Comparison of ENCODE assay signal across 36 cellular contexts in genomic region chr2:29096969-29097368, GRCh38. TPM values are rescaled to one million over a fixed set of nuclear protein-coding genes. Genes with fewer than 3 reads are reported as not detected.
"Had no signal": no experiment of that assay in that cellular context is flagged by ENCODE, and none has a peak within 500 bp of the region (broad histone marks: within the 10 kb centered on the region; RNA-seq: fewer than 3 reads in every experiment).

No MANE protein-coding gene starts in this region.

- H3K4me1 ChIP-seq: adrenal gland, body of pancreas, esophagus muscularis mucosa, foreskin keratinocyte, gastrocnemius medialis, heart left ventricle had no signal

- H3K4me1 Mint-ChIP-seq: activated CD4-positive, alpha-beta T cell treated with anti-CD3 and anti-CD28 coated beads for 36 hours; activated CD4-positive, alpha-beta T cell treated with anti-CD3 and anti-CD28 coated beads, Interleukin-2, amount 10 ng/mL, durations not matched to agents 24 days and 14 days; activated CD8-positive, alpha-beta memory T cell treated with anti-CD3 and anti-CD28 coated beads, Interleukin-2, amount 10 ng/mL, durations not matched to agents 7 days and 5 days; activated naive CD4-positive, alpha-beta T cell treated with anti-CD3 and anti-CD28 coated beads, Interleukin-2, amount 50 U/mL, for 24 hours; activated naive CD8-positive, alpha-beta T cell treated with anti-CD3 and anti-CD28 coated beads for 36 hours; activated naive CD8-positive, alpha-beta T cell treated with anti-CD3 and anti-CD28 coated beads, Interleukin-2, amount 50 U/mL, for 24 hours; central memory CD8-positive, alpha-beta T cell had no signal

- ATAC-seq: activated CD4-positive, alpha-beta T cell treated with anti-CD3 and anti-CD28 coated beads for 36 hours; activated CD8-positive, alpha-beta memory T cell treated with anti-CD3 and anti-CD28 coated beads, Interleukin-2, amount 10 ng/mL, durations not matched to agents 7 days and 5 days; activated CD8-positive, alpha-beta T cell treated with anti-CD3 and anti-CD28 coated beads, Interleukin-2, amount 10 ng/mL, durations not matched to agents 7 days and 5 days; activated naive CD8-positive, alpha-beta T cell treated with anti-CD3 and anti-CD28 coated beads, Interleukin-2, amount 50 U/mL, for 24 hours; effector memory CD8-positive, alpha-beta T cell; foreskin keratinocyte; gastrocnemius medialis; heart left ventricle had no signal

- H3K4me3 Mint-ChIP-seq: activated CD4-positive, alpha-beta memory T cell treated with anti-CD3 and anti-CD28 coated beads for 36 hours; activated CD4-positive, alpha-beta T cell treated with anti-CD3 and anti-CD28 coated beads for 36 hours; activated CD4-positive, alpha-beta T cell treated with anti-CD3 and anti-CD28 coated beads, Interleukin-2, amount 10 ng/mL, durations not matched to agents 24 days and 14 days; activated CD8-positive, alpha-beta memory T cell treated with anti-CD3 and anti-CD28 coated beads, Interleukin-2, amount 10 ng/mL, durations not matched to agents 7 days and 5 days; activated CD8-positive, alpha-beta T cell treated with anti-CD3 and anti-CD28 coated beads, Interleukin-2, amount 10 ng/mL, durations not matched to agents 7 days and 5 days; activated naive CD4-positive, alpha-beta T cell treated with anti-CD3 and anti-CD28 coated beads for 36 hours; activated naive CD4-positive, alpha-beta T cell treated with anti-CD3 and anti-CD28 coated beads, Interleukin-2, amount 50 U/mL, for 24 hours; activated naive CD8-positive, alpha-beta T cell treated with anti-CD3 and anti-CD28 coated beads for 36 hours; activated naive CD8-positive, alpha-beta T cell treated with anti-CD3 and anti-CD28 coated beads, Interleukin-2, amount 50 U/mL, for 24 hours; activated T-helper 1 cell treated with anti-CD3 and anti-CD28 coated beads, Interleukin-12 subunit alpha, Interleukin-12 subunit beta, Interleukin-2, Interleukin-4 antibody, amounts not matched to agents 30 ng/mL and 10 ng/mL and 1 ng/mL, durations not matched to agents 14 hours and 24 hours and 36 hours; central memory CD8-positive, alpha-beta T cell; effector memory CD8-positive, alpha-beta T cell had no signal

- H3K36me3 Mint-ChIP-seq: activated CD4-positive, alpha-beta memory T cell treated with anti-CD3 and anti-CD28 coated beads for 36 hours; activated CD8-positive, alpha-beta memory T cell treated with anti-CD3 and anti-CD28 coated beads, Interleukin-2, amount 10 ng/mL, durations not matched to agents 7 days and 5 days; activated naive CD4-positive, alpha-beta T cell treated with anti-CD3 and anti-CD28 coated beads, Interleukin-2, amount 50 U/mL, for 24 hours; activated naive CD8-positive, alpha-beta T cell treated with anti-CD3 and anti-CD28 coated beads for 36 hours had no signal

- H3K36me3 ChIP-seq: adrenal gland, esophagus muscularis mucosa, gastrocnemius medialis, heart left ventricle had no signal

- DNase-seq: activated CD4-positive, alpha-beta memory T cell treated with anti-CD3 and anti-CD28 coated beads for 36 hours; activated CD4-positive, alpha-beta T cell treated with anti-CD3 and anti-CD28 coated beads for 36 hours; activated CD4-positive, alpha-beta T cell treated with anti-CD3 and anti-CD28 coated beads, Interleukin-2, amount 10 ng/mL, durations not matched to agents 24 days and 14 days; activated CD4-positive, CD25-positive, alpha-beta regulatory T cell; activated CD4-positive, CD25-positive, alpha-beta regulatory T cell treated with anti-CD3 and anti-CD28 coated beads, Interleukin-2, amount 50 U/mL, for 72 hours; activated CD8-positive, alpha-beta memory T cell treated with anti-CD3 and anti-CD28 coated beads, Interleukin-2, amount 10 ng/mL, durations not matched to agents 7 days and 5 days; activated CD8-positive, alpha-beta memory T cell treated with anti-CD3 and anti-CD28 coated beads, Interleukin-2, amount 50 U/mL, for 4 hours; activated CD8-positive, alpha-beta T cell treated with anti-CD3 and anti-CD28 coated beads, Interleukin-2, amount 10 ng/mL, durations not matched to agents 7 days and 5 days; activated effector memory CD4-positive, alpha-beta T cell treated with anti-CD3 and anti-CD28 coated beads, Interleukin-2, amount 50 U/mL, for 16 hours; activated naive CD4-positive, alpha-beta T cell treated with anti-CD3 and anti-CD28 coated beads for 36 hours; activated naive CD8-positive, alpha-beta T cell treated with anti-CD3 and anti-CD28 coated beads for 36 hours; activated naive CD8-positive, alpha-beta T cell treated with anti-CD3 and anti-CD28 coated beads, Interleukin-2, amount 50 U/mL, for 24 hours; activated T-cell treated with anti-CD3 and anti-CD28 coated beads, Interleukin-2, amount 50 U/mL, for 1 hour; activated T-cell treated with anti-CD3 and anti-CD28 coated beads, Interleukin-2, amount 50 U/mL, for 48 hours; adrenal gland; amygdala; aorta; body of pancreas; cortex of kidney; dermis blood vessel endothelial cell; effector CD4-positive, alpha-beta T cell; effector memory CD8-positive, alpha-beta T cell; erythroblast; foreskin keratinocyte; gastrocnemius medialis; glutamatergic neuron; heart left ventricle; T-helper 2 cell had no signal

- H3K27me3 Mint-ChIP-seq: activated CD4-positive, alpha-beta memory T cell treated with anti-CD3 and anti-CD28 coated beads for 36 hours; activated CD4-positive, alpha-beta T cell treated with anti-CD3 and anti-CD28 coated beads for 36 hours; activated CD8-positive, alpha-beta memory T cell treated with anti-CD3 and anti-CD28 coated beads, Interleukin-2, amount 10 ng/mL, durations not matched to agents 7 days and 5 days; activated naive CD4-positive, alpha-beta T cell treated with anti-CD3 and anti-CD28 coated beads, Interleukin-2, amount 50 U/mL, for 24 hours; activated naive CD8-positive, alpha-beta T cell treated with anti-CD3 and anti-CD28 coated beads for 36 hours; activated naive CD8-positive, alpha-beta T cell treated with anti-CD3 and anti-CD28 coated beads, Interleukin-2, amount 50 U/mL, for 24 hours; effector memory CD8-positive, alpha-beta T cell had no signal

- H3K27ac ChIP-seq: adrenal gland, body of pancreas, esophagus muscularis mucosa, foreskin keratinocyte, gastrocnemius medialis, heart left ventricle had no signal

- H3K27ac Mint-ChIP-seq: activated CD4-positive, alpha-beta memory T cell treated with anti-CD3 and anti-CD28 coated beads for 36 hours; activated CD4-positive, alpha-beta T cell treated with anti-CD3 and anti-CD28 coated beads for 36 hours; activated CD4-positive, alpha-beta T cell treated with anti-CD3 and anti-CD28 coated beads, Interleukin-2, amount 10 ng/mL, durations not matched to agents 24 days and 14 days; activated CD8-positive, alpha-beta memory T cell treated with anti-CD3 and anti-CD28 coated beads, Interleukin-2, amount 10 ng/mL, durations not matched to agents 7 days and 5 days; activated CD8-positive, alpha-beta T cell treated with anti-CD3 and anti-CD28 coated beads, Interleukin-2, amount 10 ng/mL, durations not matched to agents 7 days and 5 days; activated naive CD4-positive, alpha-beta T cell treated with anti-CD3 and anti-CD28 coated beads for 36 hours; activated naive CD4-positive, alpha-beta T cell treated with anti-CD3 and anti-CD28 coated beads, Interleukin-2, amount 50 U/mL, for 24 hours; activated naive CD8-positive, alpha-beta T cell treated with anti-CD3 and anti-CD28 coated beads for 36 hours; activated naive CD8-positive, alpha-beta T cell treated with anti-CD3 and anti-CD28 coated beads, Interleukin-2, amount 50 U/mL, for 24 hours; activated T-helper 1 cell treated with anti-CD3 and anti-CD28 coated beads, Interleukin-12 subunit alpha, Interleukin-12 subunit beta, Interleukin-2, Interleukin-4 antibody, amounts not matched to agents 30 ng/mL and 10 ng/mL and 1 ng/mL, durations not matched to agents 14 hours and 24 hours and 36 hours; activated T-helper 2 cell treated with anti-CD3 and anti-CD28 coated beads, Interferon-gamma antibody, Interleukin-2, Interleukin-4, amounts not matched to agents 10 μg/mL and 5 μg/mL and 100 μg/mL, durations not matched to agents 14 hours and 24 hours and 36 hours; effector memory CD8-positive, alpha-beta T cell had no signal

- H3K9me3 Mint-ChIP-seq: activated CD4-positive, alpha-beta memory T cell treated with anti-CD3 and anti-CD28 coated beads for 36 hours; activated CD4-positive, alpha-beta T cell treated with anti-CD3 and anti-CD28 coated beads, Interleukin-2, amount 10 ng/mL, durations not matched to agents 24 days and 14 days; activated naive CD4-positive, alpha-beta T cell treated with anti-CD3 and anti-CD28 coated beads for 36 hours; activated naive CD4-positive, alpha-beta T cell treated with anti-CD3 and anti-CD28 coated beads, Interleukin-2, amount 50 U/mL, for 24 hours; activated naive CD8-positive, alpha-beta T cell treated with anti-CD3 and anti-CD28 coated beads for 36 hours; activated naive CD8-positive, alpha-beta T cell treated with anti-CD3 and anti-CD28 coated beads, Interleukin-2, amount 50 U/mL, for 24 hours; activated T-helper 1 cell treated with anti-CD3 and anti-CD28 coated beads, Interleukin-12 subunit alpha, Interleukin-12 subunit beta, Interleukin-2, Interleukin-4 antibody, amounts not matched to agents 30 ng/mL and 10 ng/mL and 1 ng/mL, durations not matched to agents 14 hours and 24 hours and 36 hours; activated T-helper 2 cell treated with anti-CD3 and anti-CD28 coated beads, Interferon-gamma antibody, Interleukin-2, Interleukin-4, amounts not matched to agents 10 μg/mL and 5 μg/mL and 100 μg/mL, durations not matched to agents 14 hours and 24 hours and 36 hours; central memory CD8-positive, alpha-beta T cell; effector memory CD8-positive, alpha-beta T cell had no signal

- H3K4me3 ChIP-seq: adrenal gland, body of pancreas, esophagus muscularis mucosa, gastrocnemius medialis, heart left ventricle had no signal

- H3K9me3 ChIP-seq: adrenal gland, body of pancreas, esophagus muscularis mucosa, gastrocnemius medialis, heart left ventricle had no signal

- H3K27me3 ChIP-seq: adrenal gland, body of pancreas, esophagus muscularis mucosa, foreskin keratinocyte, gastrocnemius medialis, heart left ventricle had no signal

RNA-seq across cellular contexts. Expression of gene PCARE, which starts 22.6 kb away (rescaled TPM):
- total RNA-seq: activated CD4-positive, alpha-beta memory T cell treated with anti-CD3 and anti-CD28 coated beads for 36 hours; activated CD4-positive, alpha-beta T cell treated with anti-CD3 and anti-CD28 coated beads for 36 hours; activated CD4-positive, alpha-beta T cell treated with anti-CD3 and anti-CD28 coated beads, Interleukin-2, amount 10 ng/mL, durations not matched to agents 24 days and 14 days; activated CD8-positive, alpha-beta memory T cell treated with anti-CD3 and anti-CD28 coated beads for 36 hours; activated CD8-positive, alpha-beta memory T cell treated with anti-CD3 and anti-CD28 coated beads, Interleukin-2, amount 10 ng/mL, durations not matched to agents 7 days and 5 days; activated CD8-positive, alpha-beta T cell treated with anti-CD3 and anti-CD28 coated beads, Interleukin-2, amount 10 ng/mL, durations not matched to agents 7 days and 5 days; activated naive CD4-positive, alpha-beta T cell treated with anti-CD3 and anti-CD28 coated beads for 36 hours; activated naive CD8-positive, alpha-beta T cell treated with anti-CD3 and anti-CD28 coated beads for 36 hours; activated T-helper 1 cell treated with anti-CD3 and anti-CD28 coated beads, Interleukin-12 subunit alpha, Interleukin-12 subunit beta, Interleukin-2, Interleukin-4 antibody, amounts not matched to agents 30 ng/mL and 10 ng/mL and 1 ng/mL, durations not matched to agents 14 hours and 24 hours and 36 hours; activated T-helper 2 cell treated with anti-CD3 and anti-CD28 coated beads, Interferon-gamma antibody, Interleukin-2, Interleukin-4, amounts not matched to agents 10 μg/mL and 5 μg/mL and 100 μg/mL, durations not matched to agents 14 hours and 24 hours and 36 hours; aorta; body of pancreas; bronchial epithelial cell; dermis blood vessel endothelial cell; esophagus muscularis mucosa; foreskin keratinocyte; T-helper 1 cell treated with Interleukin-12 subunit alpha and Interleukin-12 subunit beta and Interleukin-4 antibody, amounts not matched to agents 30 ng/mL and 1 ng/mL, for 36 hours had no signal
- polyA plus RNA-seq: foreskin keratinocyte had no signal
